Comparison of ENCODE assay signal across 25 cellular contexts in the genomic region with DNA sequence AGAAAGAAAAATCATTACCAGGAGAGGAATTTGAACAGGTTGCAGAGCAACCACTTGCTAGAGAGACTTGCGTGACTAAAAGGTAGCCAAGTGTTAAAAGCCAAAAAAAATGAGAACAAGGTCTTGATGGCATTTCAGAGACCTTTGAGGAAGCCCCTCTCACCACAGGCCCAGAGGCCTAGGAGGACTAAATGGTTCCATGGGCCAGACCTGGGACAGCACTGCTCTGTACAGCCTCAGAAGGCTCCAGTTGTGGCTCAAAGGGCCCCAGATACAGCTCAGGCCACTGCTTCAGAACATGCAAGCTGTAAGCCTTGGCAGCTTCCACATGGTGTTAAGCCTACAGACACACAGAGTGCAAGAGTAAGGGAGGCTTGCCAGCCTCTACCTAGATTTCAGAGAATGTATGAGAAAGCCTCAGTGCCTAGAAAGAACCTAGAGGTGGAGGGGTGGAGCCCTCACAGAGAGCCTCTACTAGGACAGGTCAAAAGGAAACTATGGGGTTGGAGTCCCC. TPM values are rescaled to one million over a fixed set of nuclear protein-coding genes. Genes with fewer than 3 reads are reported as not detected.
"Had no signal": no experiment of that assay in that cellular context is flagged by ENCODE, and none has a peak within 500 bp of the region (broad histone marks: within the 10 kb centered on the region; RNA-seq: fewer than 3 reads in every experiment).

No MANE protein-coding gene starts in this region.

- FAIRE-seq: bronchial epithelial cell had no signal

- H3K9me3 ChIP-seq: body of pancreas had no signal

- DNase-seq: activated CD4-positive, alpha-beta T cell treated with anti-CD3 and anti-CD28 coated beads for 4 hours; activated CD8-positive, alpha-beta memory T cell treated with anti-CD3 and anti-CD28 coated beads, Interleukin-2, amount 50 U/mL, for 48 hours; activated CD8-positive, alpha-beta T cell treated with anti-CD3 and anti-CD28 coated beads, Interleukin-2, amount 10 ng/mL, durations not matched to agents 7 days and 5 days; activated naive CD4-positive, alpha-beta T cell treated with anti-CD3 and anti-CD28 coated beads, Interleukin-2, amount 50 U/mL, for 16 hours; activated T-cell treated with anti-CD3 and anti-CD28 coated beads, Interleukin-2, amount 50 U/mL, for 1 hour; amniotic stem cell; body of pancreas; central memory CD4-positive, alpha-beta T cell; MG63; NCI-H1105; NCI-H1436; NCI-H1694 treated with DMSO at 0.1 percent for 48 hours; NCI-H2081; NCI-H446; NCI-H524; Peyer's patch; Right ventricle myocardium superior; SW 1271 had no signal

- H3K27ac ChIP-seq: ascending aorta, body of pancreas, Peyer's patch, RWPE1, SJSA1 had no signal

- H3K36me3 ChIP-seq: ascending aorta, MG63, Peyer's patch, SJSA1 had no signal

- H3K4me3 ChIP-seq: ascending aorta, body of pancreas, MG63, Peyer's patch, SJSA1 had no signal

- H3K4me1 ChIP-seq: ascending aorta had no signal

- ATAC-seq: activated CD4-positive, CD25-positive, alpha-beta regulatory T cell treated with anti-CD3 and anti-CD28 coated beads, Interleukin-2, amount 50 U/mL, for 24 hours; activated CD8-positive, alpha-beta T cell treated with anti-CD3 and anti-CD28 coated beads, Interleukin-2, amount 10 ng/mL, durations not matched to agents 7 days and 5 days; body of pancreas; SK-N-SH treated with all-trans-retinoic acid at 6 μM for 48 hours had no signal

- H3K27me3 ChIP-seq: ascending aorta, body of pancreas, MG63, Peyer's patch had no signal

RNA-seq across cellular contexts. Expression of gene CNDP1, which starts 15.3 kb away (rescaled TPM):
- total RNA-seq: activated CD8-positive, alpha-beta T cell treated with anti-CD3 and anti-CD28 coated beads, Interleukin-2, amount 10 ng/mL, durations not matched to agents 7 days and 5 days; ascending aorta; bronchial epithelial cell; Right ventricle myocardium superior; SJSA1; T-helper 1 cell treated with Interleukin-12 subunit alpha and Interleukin-12 subunit beta and Interleukin-4 antibody, amounts not matched to agents 30 ng/mL and 1 ng/mL, for 36 hours had no signal
